Comparison of ENCODE assay signal across 10 cellular contexts in genomic region chr1:158181577-158181922, GRCh38. TPM values are rescaled to one million over a fixed set of nuclear protein-coding genes. Genes with fewer than 3 reads are reported as not detected.
DNase-seq lines count a peak whose midpoint lies in the region; ATAC-seq and TF ChIP-seq lines count a peak whose summit lies in the region.
"Had no signal": no experiment of that assay in that cellular context is flagged by ENCODE, and none has a peak within 500 bp of the region (broad histone marks: within the 10 kb centered on the region; RNA-seq: fewer than 3 reads in every experiment).

No MANE protein-coding gene starts in this region.

- no peak for TF ChIP-seq CTCF in astrocyte of the spinal cord (IDR thresholded peaks at IDR 0.05; ENCODE audit: low read depth, low read length)
- no peak for TF ChIP-seq CTCF in lung (IDR thresholded peaks at IDR 0.05; ENCODE audit: control extremely low read depth, extremely low read depth)

- H3K36me3 Mint-ChIP-seq in activated CD4-positive, alpha-beta T cell treated with anti-CD3 and anti-CD28 coated beads, Interleukin-2, amount 10 ng/mL, durations not matched to agents 24 days and 14 days (ENCODE audit: low read depth): no peaks in the 10 kb centered on the region

- H3K9ac ChIP-seq in subcutaneous abdominal adipose tissue (ENCODE audit: low read length in 5 of 5): peak overlapping the region in 1 of 5 donors; percentile 3

- H3K9me3 ChIP-seq in lung (ENCODE audit: control insufficient read depth in 2 of 2, insufficient read depth in 1 of 2, low read length in 1 of 2) (no peaks in the 10 kb centered on the region), subcutaneous abdominal adipose tissue (ENCODE audit: control insufficient read depth in 5 of 5, low read length in 5 of 5) (no peaks in the 10 kb centered on the region), SJCRH30 (replicated peaks) (no peaks in the 10 kb centered on the region)

- peak overlapping the region; percentile 36 for H3K4me3 ChIP-seq in astrocyte of the spinal cord (ENCODE audit: low read depth, low read length)
- peak overlapping the region; percentile 55 for H3K4me3 ChIP-seq in lung
- peak overlapping the region; percentile 48 to 78 (median 76) for H3K4me3 ChIP-seq in subcutaneous abdominal adipose tissue (ENCODE audit: low read depth in 1 of 5, low read length in 5 of 5)
- H3K4me3 ChIP-seq in SJCRH30: no peak overlapping the region

- ATAC-seq in lung (ENCODE audit: insufficient read depth, low FRiP score) (no peak), HG03095 (IDR thresholded peaks at IDR 0.05; ENCODE audit: unreplicated experiment) (no peak)
- ATAC-seq: PC-3 had no signal

- no peaks in the 10 kb centered on the region for H3K27me3 ChIP-seq in lung (ENCODE audit: control insufficient read depth, insufficient read depth)
- peaks cover 13 to 20% (median 17%) of the 10 kb centered on the region in 5 donors for H3K27me3 ChIP-seq in subcutaneous abdominal adipose tissue (ENCODE audit: control insufficient read depth in 5 of 5, insufficient read depth in 4 of 5, low read length in 5 of 5)
- no peaks in the 10 kb centered on the region; the same call in 1 of the 2 replicates for H3K27me3 ChIP-seq in SJCRH30

- H3K4me1 Mint-ChIP-seq in activated CD4-positive, alpha-beta T cell treated with anti-CD3 and anti-CD28 coated beads, Interleukin-2, amount 10 ng/mL, durations not matched to agents 24 days and 14 days: peaks cover 13% of the 10 kb centered on the region

- no peaks in the 10 kb centered on the region for H3K9me3 Mint-ChIP-seq in activated CD4-positive, alpha-beta T cell treated with anti-CD3 and anti-CD28 coated beads, Interleukin-2, amount 10 ng/mL, durations not matched to agents 24 days and 14 days

- peaks cover 62% of the 10 kb centered on the region for H3K27me3 Mint-ChIP-seq in activated CD4-positive, alpha-beta T cell treated with anti-CD3 and anti-CD28 coated beads, Interleukin-2, amount 10 ng/mL, durations not matched to agents 24 days and 14 days

- peaks cover 0 to 3% of the 10 kb centered on the region in 2 donors for H3K4me1 ChIP-seq in lung (ENCODE audit: control insufficient read depth in 2 of 2, insufficient read depth in 2 of 2, low read length in 2 of 2)
- H3K4me1 ChIP-seq in subcutaneous abdominal adipose tissue (ENCODE audit: control insufficient read depth in 5 of 5, insufficient read depth in 5 of 5, low read length in 5 of 5): peaks cover 2 to 30% (median 25%) of the 10 kb centered on the region in 5 donors
- H3K4me1 ChIP-seq in SJCRH30: no peaks in the 10 kb centered on the region

- H3K27ac ChIP-seq in lung (ENCODE audit: low read depth in 1 of 2, low read length in 1 of 2) (no peak overlapping the region), subcutaneous abdominal adipose tissue (ENCODE audit: low read depth, low read length) (no peak overlapping the region), SJCRH30 (no peak overlapping the region)

- H3K27ac Mint-ChIP-seq in activated CD4-positive, alpha-beta T cell treated with anti-CD3 and anti-CD28 coated beads, Interleukin-2, amount 10 ng/mL, durations not matched to agents 24 days and 14 days: no peak overlapping the region

- intact Hi-C loops in activated CD4-positive, alpha-beta T cell treated with anti-CD3 and anti-CD28 coated beads, Interleukin-2, amount 10 ng/mL, durations not matched to agents 24 days and 14 days (cut with micrococcal nuclease): no loop called here

- in situ Hi-C loops in astrocyte of the spinal cord (cut with HindIII; ENCODE audit: low sequenced_read_pairs): no loop called here

- no peak for DNase-seq in activated CD4-positive, alpha-beta T cell treated with anti-CD3 and anti-CD28 coated beads, Interleukin-2, amount 10 ng/mL, durations not matched to agents 24 days and 14 days
- DNase-seq in activated CD4-positive, alpha-beta T cell treated with anti-CD3 and anti-CD28 coated beads for 4 hours: no peak
- DNase-seq in astrocyte of the spinal cord (ENCODE audit: low read depth, low spot score): no peak
- DNase-seq in lung (ENCODE audit: low spot score): no peak
- DNase-seq in EL: no peak
- no peak for DNase-seq in SJCRH30
- DNase-seq: midbrain, PC-3 had no signal

- peak overlapping the region; percentile 85 for H3K4me3 Mint-ChIP-seq in activated CD4-positive, alpha-beta T cell treated with anti-CD3 and anti-CD28 coated beads, Interleukin-2, amount 10 ng/mL, durations not matched to agents 24 days and 14 days

- no peaks in the 10 kb centered on the region for H3K36me3 ChIP-seq in lung (ENCODE audit: control insufficient read depth in 2 of 2, insufficient read depth in 2 of 2, low read length in 2 of 2)
- H3K36me3 ChIP-seq in subcutaneous abdominal adipose tissue (ENCODE audit: control insufficient read depth in 5 of 5, insufficient read depth in 5 of 5, low read length in 5 of 5): no peaks in the 10 kb centered on the region
- no peaks in the 10 kb centered on the region for H3K36me3 ChIP-seq in SJCRH30

- 17 to 18% methylated on average over 13 of the region's 13 CpGs for WGBS in lung, 2 donors

RNA-seq across cellular contexts. Expression of gene CD1D, which starts 0.9 kb away (rescaled TPM):
- total RNA-seq in activated CD4-positive, alpha-beta T cell treated with anti-CD3 and anti-CD28 coated beads, Interleukin-2, amount 10 ng/mL, durations not matched to agents 24 days and 14 days: not detected in 2 replicates
- total RNA-seq in lung: 1 to 10 TPM; 3.5 to 3.7 TPM
- polyA plus RNA-seq in lung: 1 to 10 TPM; 4.7 to 9.9 TPM
- not detected in 2 replicates for total RNA-seq in SJCRH30 (2014; rRNA removed; shearing (Covaris generic))
- total RNA-seq: PC-3 had no signal
